In genomic region chr5:31854625-31855526, GRCh38 we compare ENCODE assay signal across 8 cellular contexts.
DNase-seq lines count a peak whose midpoint lies in the region; ATAC-seq and TF ChIP-seq lines count a peak whose summit lies in the region.

No MANE protein-coding gene starts in this region.

- H3K27me3 ChIP-seq in H7 (ENCODE audit: control insufficient read depth, insufficient read depth, low read length) (no peaks in the 10 kb centered on the region), duodenal mucosa (ENCODE audit: control insufficient read depth in 1 of 2, insufficient read depth in 2 of 2, low read length in 2 of 2) (peaks cover 27 to 29% of the 10 kb centered on the region in 2 donors), left lung (peaks cover 0 to 32% of the 10 kb centered on the region in 2 donors)

- DNase-seq in H7 (peak; percentile 84), T1000 (lab: John Stamatoyannopoulos, UW) (peak; percentile 57), left lung (peak; percentile 67 to 85), foreskin melanocyte (no peak), dedifferentiated amniotic fluid mesenchymal stem cell (ENCODE audit: extremely low spot score) (no peak)
- peak; percentile 16 for DNase-seq in stimulated activated naive CD8-positive, alpha-beta T cell treated with anti-CD3 and anti-CD28 coated beads, Interleukin-15, Interleukin-2, amounts not matched to agents 100 U/mL and 50 U/mL, for 24 hours

- H3K9me3 ChIP-seq in duodenal mucosa (ENCODE audit: control insufficient read depth in 1 of 2, low read length in 2 of 2) (peaks cover 7 to 10% of the 10 kb centered on the region in 2 donors), left lung (peaks cover 0 to 14% of the 10 kb centered on the region in 2 donors)

- H3K4me3 ChIP-seq in H7 (ENCODE audit: insufficient read depth, low read depth, low read length) (peak overlapping the region; percentile 61), duodenal mucosa (ENCODE audit: low read depth in 1 of 2, low read length in 2 of 2) (peak overlapping the region; percentile 54 to 55), left lung (peak overlapping the region; percentile 53 to 62)

- H3K27ac ChIP-seq in duodenal mucosa (ENCODE audit: low read depth, low read length) (no peak overlapping the region), left lung (peak overlapping the region; percentile 74 to 87)

- H3K36me3 ChIP-seq in H7 (replicated peaks; ENCODE audit: control insufficient read depth, insufficient read depth, low read length) = peaks cover 3% of the 10 kb centered on the region; the same call in 1 of the 2 replicates
- no peaks in the 10 kb centered on the region for H3K36me3 ChIP-seq in duodenal mucosa (ENCODE audit: control insufficient read depth in 1 of 2, insufficient read depth in 2 of 2, low read length in 2 of 2)
- H3K36me3 ChIP-seq in left lung = no peaks in the 10 kb centered on the region

- TF ChIP-seq CTCF in left lung (IDR thresholded peaks at IDR 0.05) = no peak

- ATAC-seq in left lung (peak; percentile 86), GM21423 (IDR thresholded peaks at IDR 0.05; ENCODE audit: unreplicated experiment) (no peak)
- no peak for ATAC-seq in stimulated activated naive CD8-positive, alpha-beta T cell treated with anti-CD3 and anti-CD28 coated beads, Interleukin-15, Interleukin-2, amounts not matched to agents 100 U/mL and 50 U/mL, for 24 hours

- peaks cover 5% of the 10 kb centered on the region in 2 donors for H3K4me1 ChIP-seq in duodenal mucosa (ENCODE audit: control insufficient read depth in 1 of 2, insufficient read depth in 2 of 2, low read length in 2 of 2)
- H3K4me1 ChIP-seq in left lung = peaks cover 10 to 22% of the 10 kb centered on the region in 2 donors

- H3K9ac ChIP-seq in duodenal mucosa (ENCODE audit: low read depth in 1 of 2, low read length in 2 of 2) = peak overlapping the region in 1 of 2 donors; percentile 10

- intact Hi-C loops in left lung (cut with DNase I) = no loop called here

Comparison
In these comparisons a context has a peak if more than half of its experiments do, and no peak if none do; other contexts are left out.
1. DNase-seq: peak in H7 (single experiment), T1000 (single experiment), left lung (2 of 2) and stimulated activated naive CD8-positive, alpha-beta T cell treated with anti-CD3 and anti-CD28 coated beads, Interleukin-15, Interleukin-2, amounts not matched to agents 100 U/mL and 50 U/mL, for 24 hours (single experiment); none in foreskin melanocyte (single experiment) and dedifferentiated amniotic fluid mesenchymal stem cell (single experiment).
2. Peak in every context shown above with its lines, with median percentiles within 50 percentile points of each other: H3K4me3 ChIP-seq.